In the genomic region with DNA sequence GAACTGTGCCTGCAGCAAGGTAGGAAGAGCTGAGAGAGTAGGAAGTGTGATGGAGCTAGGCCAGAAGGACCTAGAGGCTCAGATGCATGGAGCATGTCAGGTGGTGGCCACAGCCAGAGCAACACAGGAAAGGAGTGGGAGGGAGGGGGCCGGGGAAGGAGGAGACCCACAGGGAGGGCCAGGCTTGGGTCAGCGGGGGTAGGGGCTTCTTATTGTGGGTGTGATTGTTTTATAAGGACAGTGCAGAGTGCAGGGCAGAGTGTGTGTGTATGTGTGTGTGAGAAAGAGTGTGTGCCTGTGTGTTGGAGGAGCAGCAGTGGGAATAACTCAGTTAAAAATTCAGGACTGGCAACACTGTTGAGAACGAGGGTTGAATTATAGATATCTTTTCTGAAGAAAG, we compare ENCODE assay signal across 20 cellular contexts. TPM values are rescaled to one million over a fixed set of nuclear protein-coding genes. Genes with fewer than 3 reads are reported as not detected.
DNase-seq lines count a peak whose midpoint lies in the region; ATAC-seq and TF ChIP-seq lines count a peak whose summit lies in the region.
"Had no signal": no experiment of that assay in that cellular context is flagged by ENCODE, and none has a peak within 500 bp of the region (broad histone marks: within the 10 kb centered on the region; RNA-seq: fewer than 3 reads in every experiment).

No MANE protein-coding gene starts in this region.

- TF ChIP-seq CTCF in mesothelial cell of epicardium (IDR thresholded peaks at IDR 0.05; ENCODE audit: unreplicated experiment) (no peak), Peyer's patch (IDR thresholded peaks at IDR 0.05) (no peak)

- no peaks in the 10 kb centered on the region for H3K9me3 Mint-ChIP-seq in mesothelial cell of epicardium

- H3K4me3 Mint-ChIP-seq in mesothelial cell of epicardium: no peak overlapping the region

- no peaks in the 10 kb centered on the region for H3K27me3 ChIP-seq in BLaER1 treated with 17β-estradiol and CSF1 and Interleukin-3, amounts not matched to agents 10 nM and 100 nM
- no peaks in the 10 kb centered on the region for H3K27me3 ChIP-seq in Peyer's patch

- TF ChIP-seq POLR2A in Peyer's patch (IDR thresholded peaks at IDR 0.05): no peak

- H4K20me1 ChIP-seq in BLaER1 treated with 17β-estradiol and CSF1 and Interleukin-3, amounts not matched to agents 10 nM and 100 nM: no peaks in the 10 kb centered on the region

- DNase-seq in NCI-H82 (lab: John Stamatoyannopoulos, UW) (peak; percentile 75), mesothelial cell of epicardium (ENCODE audit: low spot score in 2 of 2, unreplicated experiment in 2 of 2) (no peak), retina (peak; percentile 25), Peyer's patch (no peak)
- DNase-seq: C1 segment of cervical spinal cord; DMS79; GOT3; IMR-90; NCI-H1048; NCI-H1436; NCI-H2029; NCI-H2171; NCI-H446; NCI-H526 treated with DMSO at 0.1 percent for 48 hours; NK-92 treated with Interleukin-12 subunit alpha and Interleukin-12 subunit beta, amount 100 ng/mL, for 24 hours; SIG-M5 had no signal

- peaks cover 31% of the 10 kb centered on the region for H3K4me1 Mint-ChIP-seq in mesothelial cell of epicardium

- no peaks in the 10 kb centered on the region for H3K27me3 Mint-ChIP-seq in mesothelial cell of epicardium (ENCODE audit: low read depth)

- H3K4me1 ChIP-seq in BLaER1 treated with 17β-estradiol and CSF1 and Interleukin-3, amounts not matched to agents 10 nM and 100 nM: peaks cover 26 to 63% (median 53%) of the 10 kb centered on the region in 10 experiments
- H3K4me1 ChIP-seq in Peyer's patch: no peaks in the 10 kb centered on the region

- peak overlapping the region in 6 of 11 experiments; percentile 1 to 41 (median 14); a peak in 5 of 22 replicates for H3K27ac ChIP-seq in BLaER1 treated with 17β-estradiol and CSF1 and Interleukin-3, amounts not matched to agents 10 nM and 100 nM
- H3K27ac ChIP-seq in Peyer's patch: no peak overlapping the region

- H3K9ac ChIP-seq in BLaER1 treated with 17β-estradiol and CSF1 and Interleukin-3, amounts not matched to agents 10 nM and 100 nM: 0 out of 22 replicates have a peak overlapping the region, but pooled peaks of 1 of the 11 experiments have one; percentile 26

- no peaks in the 10 kb centered on the region for H3K9me3 ChIP-seq in BLaER1 treated with 17β-estradiol and CSF1 and Interleukin-3, amounts not matched to agents 10 nM and 100 nM (replicated peaks in 1 of 11)
- H3K9me3 ChIP-seq in Peyer's patch: no peaks in the 10 kb centered on the region

- no peak overlapping the region for H3K4me3 ChIP-seq in BLaER1 treated with 17β-estradiol and CSF1 and Interleukin-3, amounts not matched to agents 10 nM and 100 nM
- no peak overlapping the region for H3K4me3 ChIP-seq in Peyer's patch

- ATAC-seq in HG02588 (IDR thresholded peaks at IDR 0.05; ENCODE audit: unreplicated experiment) (no peak), HG03342 (IDR thresholded peaks at IDR 0.05; ENCODE audit: unreplicated experiment) (no peak)
- ATAC-seq: SK-N-SH treated with all-trans-retinoic acid at 6 μM for 48 hours had no signal

- peaks cover 2% of the 10 kb centered on the region for H3K36me3 Mint-ChIP-seq in mesothelial cell of epicardium

- peak overlapping the region; percentile 65 for H3K27ac Mint-ChIP-seq in mesothelial cell of epicardium

- H3K36me3 ChIP-seq in BLaER1 treated with 17β-estradiol and CSF1 and Interleukin-3, amounts not matched to agents 10 nM and 100 nM: peaks cover 0 to 91% (median 0%) of the 10 kb centered on the region in 11 experiments; a peak in 9 of 22 replicates
- no peaks in the 10 kb centered on the region for H3K36me3 ChIP-seq in Peyer's patch

- H3K4me2 ChIP-seq in BLaER1 treated with 17β-estradiol and CSF1 and Interleukin-3, amounts not matched to agents 10 nM and 100 nM: peak overlapping the region; percentile 49 to 78 (median 61)

RNA-seq across cellular contexts. Expression of a gene that starts 27.0 kb away (rescaled TPM):
- total RNA-seq in mesothelial cell of epicardium (38.4 to 40.6 TPM (median 40.6 TPM) in 3 replicates), Peyer's patch (10 to 100 TPM; 12.1 to 59.4 (median 28.5) TPM)

RNA-seq across cellular contexts. Expression of a gene that starts 31.6 kb away (rescaled TPM):
- 3.7 to 5.6 TPM (median 4.1 TPM) in 3 replicates for total RNA-seq in mesothelial cell of epicardium
- total RNA-seq in Peyer's patch: 10 to 100 TPM in 1 of 4 donors, 1 to 10 TPM in 2, under 1 TPM in 1; 0.85 to 12.4 (median 3.5) TPM
- total RNA-seq: IMR-90 had no signal

Comparison
In these comparisons a context has a peak if more than half of its experiments do, and no peak if none do; other contexts are left out.
1. H3K27ac ChIP-seq: peak in BLaER1 treated with 17β-estradiol and CSF1 and Interleukin-3, amounts not matched to agents 10 nM and 100 nM (6 of 11); none in Peyer's patch (0 of 4).
2. DNase-seq: peak in NCI-H82 (single experiment) and retina (single experiment); none in mesothelial cell of epicardium (0 of 2) and Peyer's patch (0 of 3).